Comparison of ENCODE assay signal across 8 cellular contexts in genomic region chrX:132218100-132218807, GRCh38. TPM values are rescaled to one million over a fixed set of nuclear protein-coding genes. Genes with fewer than 3 reads are reported as not detected.
A peak's percentile ranks its signal among the peaks of the same experiment; 100 is the strongest.
DNase-seq lines count a peak whose midpoint lies in the region; ATAC-seq, FAIRE-seq and TF ChIP-seq lines count a peak whose summit lies in the region.

No MANE protein-coding gene starts in this region.

- peaks cover 3% of the 10 kb centered on the region for H3K4me1 ChIP-seq in astrocyte (ENCODE audit: insufficient read depth, low read length)

- no peak for FAIRE-seq in astrocyte (lab: Jason Lieb, UNC)

- no peaks in the 10 kb centered on the region for H3K9me3 ChIP-seq in astrocyte (ENCODE audit: insufficient read depth, low read depth, low read length)

- ATAC-seq in GM18502 (IDR thresholded peaks at IDR 0.05; ENCODE audit: poor library complexity, unreplicated experiment) (peak; percentile 55), HG02885 (IDR thresholded peaks at IDR 0.05; ENCODE audit: poor library complexity, unreplicated experiment) (peak; percentile 54)

- no peaks in the 10 kb centered on the region for H3K27me3 Mint-ChIP-seq in T-helper 2 cell treated with Interferon-gamma antibody and Interleukin-4, amounts not matched to agents 5 μg/mL and 100 μg/mL, for 36 hours (ENCODE audit: low read depth)
- H3K27me3 Mint-ChIP-seq in astrocyte (ENCODE audit: low read depth, unreplicated experiment), result no peaks in the 10 kb centered on the region

- peak overlapping the region; percentile 78 for H2AFZ ChIP-seq in astrocyte (ENCODE audit: low read depth, low read length)

- no peaks in the 10 kb centered on the region for H3K9me3 Mint-ChIP-seq in T-helper 2 cell treated with Interferon-gamma antibody and Interleukin-4, amounts not matched to agents 5 μg/mL and 100 μg/mL, for 36 hours
- no peaks in the 10 kb centered on the region for H3K9me3 Mint-ChIP-seq in astrocyte (ENCODE audit: unreplicated experiment)

- H3K27me3 ChIP-seq in astrocyte (ENCODE audit: insufficient read depth, low read length), result no peaks in the 10 kb centered on the region

- peak overlapping the region; percentile 87 for H3K4me3 ChIP-seq in astrocyte (ENCODE audit: insufficient read depth, low read depth, low read length)
- H3K4me3 ChIP-seq in retinal pigment epithelial cell (ENCODE audit: low read length), result peak overlapping the region; percentile 62

- H3K79me2 ChIP-seq in astrocyte (ENCODE audit: insufficient read depth, low read length), result peaks cover 35% of the 10 kb centered on the region

- DNase-seq in NCI-H1694 (lab: John Stamatoyannopoulos, UW) (peak; percentile 59), astrocyte (ENCODE audit: low read depth) (peak; percentile 77), hypothalamus (lab: John Stamatoyannopoulos, UW) (peak; percentile 2 to 81 (median 56)), retinal pigment epithelial cell (ENCODE audit: low read depth) (peak; percentile 48), cortex of kidney (lab: John Stamatoyannopoulos, UW) (no peak)
- peak; percentile 79 for DNase-seq in T-helper 2 cell treated with Interferon-gamma antibody and Interleukin-4, amounts not matched to agents 5 μg/mL and 100 μg/mL, for 36 hours (ENCODE audit: low spot score)

- H3K36me3 Mint-ChIP-seq in T-helper 2 cell treated with Interferon-gamma antibody and Interleukin-4, amounts not matched to agents 5 μg/mL and 100 μg/mL, for 36 hours (ENCODE audit: low read depth), result peaks cover 15% of the 10 kb centered on the region
- no peaks in the 10 kb centered on the region for H3K36me3 Mint-ChIP-seq in astrocyte (ENCODE audit: low read depth, unreplicated experiment)

- peak overlapping the region; percentile 79 for H3K27ac ChIP-seq in astrocyte (ENCODE audit: low read depth, low read length)

- TF ChIP-seq CTCF in astrocyte (IDR thresholded peaks at IDR 0.05; ENCODE audit: insufficient read depth, low read depth, low read length), result no peak
- no peak for TF ChIP-seq CTCF in retinal pigment epithelial cell (conservative IDR thresholded peaks at IDR 0.05; ENCODE audit: low read depth, low read length)

- H3K36me3 ChIP-seq in astrocyte (ENCODE audit: insufficient read depth, low read length), result no peaks in the 10 kb centered on the region

- H3K4me1 Mint-ChIP-seq in T-helper 2 cell treated with Interferon-gamma antibody and Interleukin-4, amounts not matched to agents 5 μg/mL and 100 μg/mL, for 36 hours (ENCODE audit: low read depth), result peaks cover 19% of the 10 kb centered on the region
- peaks cover 6% of the 10 kb centered on the region for H3K4me1 Mint-ChIP-seq in astrocyte (ENCODE audit: low read depth, unreplicated experiment)

- H3K27ac Mint-ChIP-seq in T-helper 2 cell treated with Interferon-gamma antibody and Interleukin-4, amounts not matched to agents 5 μg/mL and 100 μg/mL, for 36 hours, result peak overlapping the region; percentile 95
- peak overlapping the region; percentile 91 for H3K27ac Mint-ChIP-seq in astrocyte (ENCODE audit: unreplicated experiment)

- H3K4me3 Mint-ChIP-seq in T-helper 2 cell treated with Interferon-gamma antibody and Interleukin-4, amounts not matched to agents 5 μg/mL and 100 μg/mL, for 36 hours, result peak overlapping the region; percentile 84
- peak overlapping the region; percentile 92 for H3K4me3 Mint-ChIP-seq in astrocyte (ENCODE audit: unreplicated experiment)

- H3K9ac ChIP-seq in astrocyte (ENCODE audit: low read length), result peak overlapping the region; percentile 87

- H3K4me2 ChIP-seq in astrocyte (ENCODE audit: low read length), result peak overlapping the region; percentile 87

- peaks cover 9% of the 10 kb centered on the region for H4K20me1 ChIP-seq in astrocyte (ENCODE audit: insufficient read depth, low read length)

RNA-seq across cellular contexts. Expression of gene RAP2C, which starts 1.0 kb away (rescaled TPM):
- total RNA-seq in astrocyte, result 29.0 and 31.2 TPM in 2 replicates
